Comparison of ENCODE assay signal across 8 cellular contexts in the genomic region with DNA sequence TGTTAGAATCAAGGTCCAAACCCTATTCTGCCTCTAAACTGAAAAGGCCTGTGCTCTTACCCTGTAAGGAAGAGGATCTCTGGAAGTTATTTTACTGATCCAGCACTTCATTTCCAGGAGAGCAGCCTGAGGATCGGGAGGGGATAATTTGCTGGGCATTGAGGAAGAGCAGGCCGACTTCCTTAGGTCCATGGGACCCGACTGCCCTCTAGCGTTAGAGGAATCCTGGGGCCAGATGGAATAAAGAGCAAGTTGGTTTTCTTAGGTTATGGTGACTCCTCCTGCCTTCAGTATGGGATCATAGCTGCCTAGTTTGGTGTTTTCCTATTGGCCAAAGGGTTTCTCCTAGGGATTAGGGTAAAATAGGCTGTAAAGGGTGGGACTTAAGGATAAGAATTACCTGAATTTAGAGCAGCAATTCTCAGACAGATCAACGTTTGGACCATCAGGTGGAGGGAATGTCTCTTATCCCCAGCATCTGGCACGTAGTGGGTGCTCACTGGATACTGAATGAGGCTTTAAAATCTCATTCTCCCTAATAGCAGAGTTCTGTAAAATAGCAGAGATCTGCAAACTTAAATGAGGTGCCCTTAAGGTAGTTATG. TPM values are rescaled to one million over a fixed set of nuclear protein-coding genes. Genes with fewer than 3 reads are reported as not detected.
DNase-seq lines count a peak whose midpoint lies in the region; ATAC-seq and TF ChIP-seq lines count a peak whose summit lies in the region.

No MANE protein-coding gene starts in this region.

- TF ChIP-seq POLR2A in gastroesophageal sphincter (IDR thresholded peaks at IDR 0.05) = no peak

- POLR2A ChIA-PET in Panc1 (lab: Charles Lee) = interaction anchor here (0.5 kb wide), 1 partner anchor 49 kb away, joined by 6 read pairs; no protein-coding TSS in a partner anchor

- no peak overlapping the region for H4K8ac ChIP-seq in neuronal stem cell (ENCODE audit: low read depth, low read length)

- no peaks in the 10 kb centered on the region for H3K79me1 ChIP-seq in neuronal stem cell (ENCODE audit: low read depth, low read length)

- TF ChIP-seq CTCF in LNCaP clone FGC (IDR thresholded peaks at IDR 0.05; ENCODE audit: control insufficient read depth, extremely low read depth, insufficient read depth) = peak; percentile 98
- TF ChIP-seq CTCF in Panc1 (IDR thresholded peaks at IDR 0.05) = peak; percentile 98
- TF ChIP-seq CTCF in gastroesophageal sphincter (IDR thresholded peaks at IDR 0.05) = peak; percentile 93 to 95 (median 94)
- peak; percentile 97 for TF ChIP-seq CTCF in type B pancreatic cell (conservative IDR thresholded peaks at IDR 0.05)

- CTCF ChIA-PET in Panc1 (lab: Charles Lee) = interaction anchor here (0.5 to 2.9 kb wide), 8 partner anchors 11 to 227 kb away, joined by 3 to 21 read pairs (median 4); no protein-coding TSS in a partner anchor

- no TSS peak for BruUV-seq in Panc1 (replicated peaks; lab: Mats Ljungman, UMichigan)

- peaks cover 8% of the 10 kb centered on the region for H3K36me3 Mint-ChIP-seq in activated T-helper 2 cell treated with anti-CD3 and anti-CD28 coated beads, Interferon-gamma antibody, Interleukin-2, Interleukin-4, amounts not matched to agents 10 μg/mL and 5 μg/mL and 100 μg/mL, durations not matched to agents 14 hours and 24 hours and 36 hours (ENCODE audit: low read depth)
- H3K36me3 Mint-ChIP-seq in type B pancreatic cell = peaks cover 7% of the 10 kb centered on the region

- H2BK15ac ChIP-seq in neuronal stem cell (ENCODE audit: low read length) = no peak overlapping the region

- TF ChIP-seq EP300 in gastroesophageal sphincter (IDR thresholded peaks at IDR 0.05) = no peak

- H3K27ac Mint-ChIP-seq in activated T-helper 2 cell treated with anti-CD3 and anti-CD28 coated beads, Interferon-gamma antibody, Interleukin-2, Interleukin-4, amounts not matched to agents 10 μg/mL and 5 μg/mL and 100 μg/mL, durations not matched to agents 14 hours and 24 hours and 36 hours = no peak overlapping the region
- H3K27ac Mint-ChIP-seq in type B pancreatic cell = no peak overlapping the region

- no peaks in the 10 kb centered on the region for H3K9me3 ChIP-seq in Panc1 (ENCODE audit: control insufficient read depth, insufficient read depth, low read depth, low read length)
- no peaks in the 10 kb centered on the region for H3K9me3 ChIP-seq in gastroesophageal sphincter
- no peaks in the 10 kb centered on the region for H3K9me3 ChIP-seq in neuronal stem cell (replicated peaks in 1 of 2; ENCODE audit: control insufficient read depth in 2 of 2, insufficient read depth in 1 of 2, low read depth in 1 of 2, low read length in 2 of 2)

- WGBS in gastroesophageal sphincter (ENCODE audit: low coverage in 1 of 2), 2 donors = 11 to 19% methylated on average over 5 to 6 of the region's 6 CpGs
- no CpG with 5 or more reads among the region's 6 CpGs for WGBS in neuronal stem cell (ENCODE audit: extremely low coverage in 2 of 2, insufficient read length in 2 of 2, insufficient replicate concordance in 1 of 2), 2 donors

- H3K18ac ChIP-seq in neuronal stem cell (ENCODE audit: low read length) = no peak overlapping the region

- H2BK120ac ChIP-seq in neuronal stem cell (ENCODE audit: low read depth, low read length) = no peak overlapping the region

- in situ Hi-C loops in Panc1 (cut with HindIII; ENCODE audit: low pct_unique_long_range_greater_than_20kb, low sequenced_read_pairs) = no loop called here

- no peaks in the 10 kb centered on the region; the same call in 1 of the 2 replicates for H3K36me3 ChIP-seq in Panc1 (ENCODE audit: control insufficient read depth, insufficient read depth, low read length)
- H3K36me3 ChIP-seq in gastroesophageal sphincter = no peaks in the 10 kb centered on the region
- H3K36me3 ChIP-seq in neuronal stem cell (replicated peaks in 1 of 2; ENCODE audit: control insufficient read depth in 2 of 2, insufficient read depth in 2 of 2, low read length in 2 of 2) = peaks cover 2 to 16% of the 10 kb centered on the region in 2 donors

- no peak overlapping the region for H2BK12ac ChIP-seq in neuronal stem cell (ENCODE audit: low read length)

- intact Hi-C loops in Panc1 (cut with micrococcal nuclease; ENCODE audit: unreplicated experiment) = loop anchor here (1.0 to 10.0 kb wide), 3 partner anchors 171 to 466 kb away; no protein-coding TSS in a partner anchor
- intact Hi-C loops in activated T-helper 2 cell treated with anti-CD3 and anti-CD28 coated beads, Interferon-gamma antibody, Interleukin-2, Interleukin-4, amounts not matched to agents 10 μg/mL and 5 μg/mL and 100 μg/mL, durations not matched to agents 14 hours and 24 hours and 36 hours (cut with micrococcal nuclease) = loop anchor here (1.0 kb wide), 2 partner anchors 171 to 227 kb away; no protein-coding TSS in a partner anchor

- H3K14ac ChIP-seq in neuronal stem cell (ENCODE audit: low read length) = no peak overlapping the region

- H3K27me3 ChIP-seq in Panc1 (ENCODE audit: control insufficient read depth, insufficient read depth, low read length) (no peaks in the 10 kb centered on the region), gastroesophageal sphincter (no peaks in the 10 kb centered on the region), neuronal stem cell (ENCODE audit: control insufficient read depth in 3 of 3, insufficient read depth in 3 of 3, low read depth in 1 of 3, low read length in 3 of 3) (no peaks in the 10 kb centered on the region)

- no peak overlapping the region for H3K4me2 ChIP-seq in neuronal stem cell (ENCODE audit: insufficient read depth, low read length, poor library complexity, severe bottlenecking)

- H3K23ac ChIP-seq in neuronal stem cell (ENCODE audit: low read depth, low read length, poor library complexity) = no peak overlapping the region

- ATAC-seq in Panc1 (peak; percentile 96), gastroesophageal sphincter (peak; percentile 84)

- no peak overlapping the region for H2AK5ac ChIP-seq in neuronal stem cell (ENCODE audit: low read depth, low read length)

- no peak overlapping the region for H2BK5ac ChIP-seq in neuronal stem cell (ENCODE audit: low read length)

- DNase-seq in activated effector memory CD4-positive, alpha-beta T cell treated with anti-CD3 and anti-CD28 coated beads, Interleukin-2, amount 50 U/mL, for 16 hours = peak; percentile 70
- no peak for DNase-seq in activated effector memory CD4-positive, alpha-beta T cell treated with Interleukin-2 at 50 U/mL for 16 hours
- DNase-seq in LNCaP clone FGC (ENCODE audit: low read depth) (peak; percentile 73), Panc1 (ENCODE audit: low read depth, low spot score) (peak; percentile 73), neuronal stem cell (ENCODE audit: low spot score) (peak; percentile 82), type B pancreatic cell (ENCODE audit: extremely low spot score, unreplicated experiment) (peak; percentile 78)
- DNase-seq in activated T-helper 2 cell treated with anti-CD3 and anti-CD28 coated beads, Interferon-gamma antibody, Interleukin-2, Interleukin-4, amounts not matched to agents 10 μg/mL and 5 μg/mL and 100 μg/mL, durations not matched to agents 14 hours and 24 hours and 36 hours (ENCODE audit: low spot score) = peak; percentile 20

- no peak overlapping the region for H3K9ac ChIP-seq in neuronal stem cell (ENCODE audit: low read depth, low read length, poor library complexity)

- H2AFZ ChIP-seq in neuronal stem cell (ENCODE audit: low read length) = peak overlapping the region; percentile 69

- no peaks in the 10 kb centered on the region for H3K4me1 Mint-ChIP-seq in activated T-helper 2 cell treated with anti-CD3 and anti-CD28 coated beads, Interferon-gamma antibody, Interleukin-2, Interleukin-4, amounts not matched to agents 10 μg/mL and 5 μg/mL and 100 μg/mL, durations not matched to agents 14 hours and 24 hours and 36 hours (ENCODE audit: low read depth)
- H3K4me1 Mint-ChIP-seq in type B pancreatic cell (ENCODE audit: unreplicated experiment) = peaks cover 15% of the 10 kb centered on the region

- H3K27me3 Mint-ChIP-seq in activated T-helper 2 cell treated with anti-CD3 and anti-CD28 coated beads, Interferon-gamma antibody, Interleukin-2, Interleukin-4, amounts not matched to agents 10 μg/mL and 5 μg/mL and 100 μg/mL, durations not matched to agents 14 hours and 24 hours and 36 hours (ENCODE audit: low read depth) = peaks cover 10% of the 10 kb centered on the region
- H3K27me3 Mint-ChIP-seq in type B pancreatic cell = peaks cover 3% of the 10 kb centered on the region

- H3K4me3 Mint-ChIP-seq in activated T-helper 2 cell treated with anti-CD3 and anti-CD28 coated beads, Interferon-gamma antibody, Interleukin-2, Interleukin-4, amounts not matched to agents 10 μg/mL and 5 μg/mL and 100 μg/mL, durations not matched to agents 14 hours and 24 hours and 36 hours (ENCODE audit: low read depth) = no peak overlapping the region
- no peak overlapping the region for H3K4me3 Mint-ChIP-seq in type B pancreatic cell

- no peak overlapping the region for H3K4me3 ChIP-seq in LNCaP clone FGC (ENCODE audit: low read depth, low read length)
- no peak overlapping the region for H3K4me3 ChIP-seq in Panc1 (ENCODE audit: low read depth in 2 of 2, low read length in 2 of 2)
- no peak overlapping the region for H3K4me3 ChIP-seq in gastroesophageal sphincter
- no peak overlapping the region for H3K4me3 ChIP-seq in neuronal stem cell (ENCODE audit: low read length in 2 of 2)

- H4K91ac ChIP-seq in neuronal stem cell (ENCODE audit: low read depth, low read length, poor library complexity) = no peak overlapping the region

- H3K4ac ChIP-seq in neuronal stem cell (ENCODE audit: low read length) = no peak overlapping the region

- peak overlapping the region; percentile 2; the same call in 1 of the 2 replicates for H3K27ac ChIP-seq in Panc1 (ENCODE audit: low read length)
- peak overlapping the region; percentile 67 to 93 (median 72) for H3K27ac ChIP-seq in gastroesophageal sphincter
- no peak overlapping the region for H3K27ac ChIP-seq in neuronal stem cell (replicated peaks; ENCODE audit: low read length)

- H3K9me3 Mint-ChIP-seq in activated T-helper 2 cell treated with anti-CD3 and anti-CD28 coated beads, Interferon-gamma antibody, Interleukin-2, Interleukin-4, amounts not matched to agents 10 μg/mL and 5 μg/mL and 100 μg/mL, durations not matched to agents 14 hours and 24 hours and 36 hours = no peaks in the 10 kb centered on the region
- H3K9me3 Mint-ChIP-seq in type B pancreatic cell = peaks cover 7% of the 10 kb centered on the region

- H3K4me1 ChIP-seq in Panc1 (ENCODE audit: control insufficient read depth, insufficient read depth, low read length) (0 out of 2 replicates have a peak, but pooled peaks cover 2% of the 10 kb centered on the region), gastroesophageal sphincter (peaks cover 9 to 40% (median 21%) of the 10 kb centered on the region in 3 donors), neuronal stem cell (ENCODE audit: control insufficient read depth in 2 of 2, insufficient read depth in 1 of 2, low read depth in 1 of 2, low read length in 2 of 2) (peaks cover 0 to 10% of the 10 kb centered on the region in 2 donors)

RNA-seq across cellular contexts. Expression of a gene that starts 40.0 kb away (rescaled TPM):
- total RNA-seq in Panc1 (2021; ENCODE audit: unreplicated experiment) (29.4 TPM), gastroesophageal sphincter (1,000 to 10,000 TPM; 1,866 to 2,220 (median 1,948) TPM), type B pancreatic cell (ENCODE audit: low replicate concordance) (28.2 and 31.4 TPM in 2 replicates)
- polyA plus RNA-seq in Panc1 (2012; ENCODE audit: insufficient read length) = 18.4 TPM
- total RNA-seq in activated T-helper 2 cell treated with anti-CD3 and anti-CD28 coated beads, Interferon-gamma antibody, Interleukin-2, Interleukin-4, amounts not matched to agents 10 μg/mL and 5 μg/mL and 100 μg/mL, durations not matched to agents 14 hours and 24 hours and 36 hours = 0.43 and 1.3 TPM in 2 replicates
- polyA plus RNA-seq in neuronal stem cell (2013, experiment 1 of 2) = 10.1 TPM
- polyA plus RNA-seq in neuronal stem cell (2013, experiment 2 of 2) = 9.4 TPM

RNA-seq across cellular contexts. Expression of a gene that starts 55.3 kb away (rescaled TPM):
- 68.0 TPM for total RNA-seq in Panc1 (2021; ENCODE audit: unreplicated experiment)
- polyA plus RNA-seq in Panc1 (2012; ENCODE audit: insufficient read length) = 53.5 TPM
- total RNA-seq in activated T-helper 2 cell treated with anti-CD3 and anti-CD28 coated beads, Interferon-gamma antibody, Interleukin-2, Interleukin-4, amounts not matched to agents 10 μg/mL and 5 μg/mL and 100 μg/mL, durations not matched to agents 14 hours and 24 hours and 36 hours = 121 and 127 TPM in 2 replicates
- 10 to 100 TPM; 19.1 to 32.9 (median 26.7) TPM for total RNA-seq in gastroesophageal sphincter
- polyA plus RNA-seq in neuronal stem cell (2013, experiment 1 of 2) = 41.1 TPM
- 41.4 TPM for polyA plus RNA-seq in neuronal stem cell (2013, experiment 2 of 2)
- 111 and 113 TPM in 2 replicates for total RNA-seq in type B pancreatic cell (ENCODE audit: low replicate concordance)

Comparison
In these comparisons a context has a peak if more than half of its experiments do, and no peak if none do; other contexts are left out.
1. RNA of a gene that starts 40.0 kb away (total RNA-seq): 1,866 to 2,220 TPM in gastroesophageal sphincter; 29.4 TPM in Panc1 (single experiment), 28.2 to 31.4 TPM in type B pancreatic cell and 0.43 to 1.3 TPM in activated T-helper 2 cell treated with anti-CD3 and anti-CD28 coated beads, Interferon-gamma antibody, Interleukin-2, Interleukin-4, amounts not matched to agents 10 μg/mL and 5 μg/mL and 100 μg/mL, durations not matched to agents 14 hours and 24 hours and 36 hours; every median in the first group is over 10 times any median in the second.
2. Peak in every context shown above with its lines, with median percentiles within 50 percentile points of each other: CTCF ChIP-seq.